ENCODE assay signal across 11 cellular contexts in genomic region chr2:203909946-203910476, GRCh38. TPM values are rescaled to one million over a fixed set of nuclear protein-coding genes. Genes with fewer than 3 reads are reported as not detected.
DNase-seq lines count a peak whose midpoint lies in the region; ATAC-seq and TF ChIP-seq lines count a peak whose summit lies in the region.
"Had no signal": no experiment of that assay in that cellular context is flagged by ENCODE, and none has a peak within 500 bp of the region (broad histone marks: within the 10 kb centered on the region; RNA-seq: fewer than 3 reads in every experiment).

No MANE protein-coding gene starts in this region.

- H3K36me3 ChIP-seq in CD8-positive, alpha-beta T cell (ENCODE audit: insufficient read depth, low read length): no peaks in the 10 kb centered on the region

- H3K9me3 Mint-ChIP-seq in CD8-positive, alpha-beta T cell: no peaks in the 10 kb centered on the region
- peaks cover under 1% of the 10 kb centered on the region for H3K9me3 Mint-ChIP-seq in activated T-helper 1 cell treated with anti-CD3 and anti-CD28 coated beads, Interleukin-12 subunit alpha, Interleukin-12 subunit beta, Interleukin-2, Interleukin-4 antibody, amounts not matched to agents 30 ng/mL and 10 ng/mL and 1 ng/mL, durations not matched to agents 14 hours and 24 hours and 36 hours
- H3K9me3 Mint-ChIP-seq in mesothelial cell of epicardium (no peaks in the 10 kb centered on the region), endothelial cell (ENCODE audit: unreplicated experiment) (no peaks in the 10 kb centered on the region)

- H3K4me3 Mint-ChIP-seq in CD8-positive, alpha-beta T cell: no peak overlapping the region
- H3K4me3 Mint-ChIP-seq in activated T-helper 1 cell treated with anti-CD3 and anti-CD28 coated beads, Interleukin-12 subunit alpha, Interleukin-12 subunit beta, Interleukin-2, Interleukin-4 antibody, amounts not matched to agents 30 ng/mL and 10 ng/mL and 1 ng/mL, durations not matched to agents 14 hours and 24 hours and 36 hours: peak overlapping the region; percentile 21
- H3K4me3 Mint-ChIP-seq in mesothelial cell of epicardium (no peak overlapping the region), endothelial cell (ENCODE audit: unreplicated experiment) (no peak overlapping the region)

- H3K36me3 Mint-ChIP-seq in CD8-positive, alpha-beta T cell: no peaks in the 10 kb centered on the region
- peaks cover 2% of the 10 kb centered on the region for H3K36me3 Mint-ChIP-seq in activated T-helper 1 cell treated with anti-CD3 and anti-CD28 coated beads, Interleukin-12 subunit alpha, Interleukin-12 subunit beta, Interleukin-2, Interleukin-4 antibody, amounts not matched to agents 30 ng/mL and 10 ng/mL and 1 ng/mL, durations not matched to agents 14 hours and 24 hours and 36 hours (ENCODE audit: low read depth)
- H3K36me3 Mint-ChIP-seq in mesothelial cell of epicardium: no peaks in the 10 kb centered on the region
- H3K36me3 Mint-ChIP-seq in endothelial cell (ENCODE audit: low read depth, unreplicated experiment): no peaks in the 10 kb centered on the region

- no peak overlapping the region for H3K27ac Mint-ChIP-seq in CD8-positive, alpha-beta T cell
- H3K27ac Mint-ChIP-seq in activated T-helper 1 cell treated with anti-CD3 and anti-CD28 coated beads, Interleukin-12 subunit alpha, Interleukin-12 subunit beta, Interleukin-2, Interleukin-4 antibody, amounts not matched to agents 30 ng/mL and 10 ng/mL and 1 ng/mL, durations not matched to agents 14 hours and 24 hours and 36 hours: peak overlapping the region; percentile 33
- H3K27ac Mint-ChIP-seq in mesothelial cell of epicardium: peak overlapping the region; percentile 55
- no peak overlapping the region for H3K27ac Mint-ChIP-seq in endothelial cell (ENCODE audit: unreplicated experiment)

- peaks cover 6% of the 10 kb centered on the region for H3K27me3 Mint-ChIP-seq in CD8-positive, alpha-beta T cell (ENCODE audit: low read depth)
- peaks cover 2% of the 10 kb centered on the region for H3K27me3 Mint-ChIP-seq in activated T-helper 1 cell treated with anti-CD3 and anti-CD28 coated beads, Interleukin-12 subunit alpha, Interleukin-12 subunit beta, Interleukin-2, Interleukin-4 antibody, amounts not matched to agents 30 ng/mL and 10 ng/mL and 1 ng/mL, durations not matched to agents 14 hours and 24 hours and 36 hours (ENCODE audit: insufficient read depth)
- H3K27me3 Mint-ChIP-seq in mesothelial cell of epicardium (ENCODE audit: low read depth) (no peaks in the 10 kb centered on the region), endothelial cell (ENCODE audit: unreplicated experiment) (peaks cover 1% of the 10 kb centered on the region)

- intact Hi-C loops in CD8-positive, alpha-beta T cell (cut with DNase I, micrococcal nuclease): loop anchor here (1.0 to 2.0 kb wide), 4 partner anchors 52 to 426 kb away; no protein-coding TSS in a partner anchor
- intact Hi-C loops in activated T-helper 1 cell treated with anti-CD3 and anti-CD28 coated beads, Interleukin-12 subunit alpha, Interleukin-12 subunit beta, Interleukin-2, Interleukin-4 antibody, amounts not matched to agents 30 ng/mL and 10 ng/mL and 1 ng/mL, durations not matched to agents 14 hours and 24 hours and 36 hours (cut with micrococcal nuclease): loop anchor here (1.0 to 10.0 kb wide), 13 partner anchors 19 to 675 kb away; partner anchors contain the start of gene CYP20A1

- no peaks in the 10 kb centered on the region for H3K27me3 ChIP-seq in CD8-positive, alpha-beta T cell (ENCODE audit: insufficient read depth, low read length)

- no peaks in the 10 kb centered on the region for H3K9me3 ChIP-seq in CD8-positive, alpha-beta T cell (ENCODE audit: low read length)

- no peak overlapping the region for H3K27ac ChIP-seq in 22Rv1
- no peak overlapping the region for H3K27ac ChIP-seq in CD8-positive, alpha-beta T cell (ENCODE audit: low read depth, low read length)

- ATAC-seq in CD8-positive, alpha-beta T cell: no peak
- ATAC-seq in HG03108 (IDR thresholded peaks at IDR 0.05; ENCODE audit: unreplicated experiment): no peak

- H3K4me1 ChIP-seq in CD8-positive, alpha-beta T cell (ENCODE audit: insufficient read depth, low read length): peaks cover 10% of the 10 kb centered on the region

- POLR2A ChIA-PET in CD8-positive, alpha-beta T cell (lab: Charles Lee): interaction anchor here (1.6 kb wide), 1 partner anchor 53 kb away, joined by 4 read pairs; no protein-coding TSS in a partner anchor

- CTCF ChIA-PET in CD8-positive, alpha-beta T cell (lab: Charles Lee): interaction anchor here (0.5 to 4.8 kb wide), 26 partner anchors 8 to 1892 kb away, joined by 3 to 46 read pairs (median 4); partner anchors contain the start of gene CTLA4

- peak; percentile 36 for TF ChIP-seq CTCF in 22Rv1 (IDR thresholded peaks at IDR 0.05)
- peak; percentile 31 for TF ChIP-seq CTCF in CD8-positive, alpha-beta T cell (IDR thresholded peaks at IDR 0.05)
- TF ChIP-seq CTCF in mesothelial cell of epicardium (IDR thresholded peaks at IDR 0.05; ENCODE audit: unreplicated experiment): no peak
- TF ChIP-seq CTCF in endothelial cell (IDR thresholded peaks at IDR 0.05; ENCODE audit: unreplicated experiment): no peak

- H3K4me1 Mint-ChIP-seq in CD8-positive, alpha-beta T cell (ENCODE audit: low read depth): peaks cover 10% of the 10 kb centered on the region
- H3K4me1 Mint-ChIP-seq in activated T-helper 1 cell treated with anti-CD3 and anti-CD28 coated beads, Interleukin-12 subunit alpha, Interleukin-12 subunit beta, Interleukin-2, Interleukin-4 antibody, amounts not matched to agents 30 ng/mL and 10 ng/mL and 1 ng/mL, durations not matched to agents 14 hours and 24 hours and 36 hours (ENCODE audit: low read depth): peaks cover 31% of the 10 kb centered on the region
- peaks cover 5% of the 10 kb centered on the region for H3K4me1 Mint-ChIP-seq in mesothelial cell of epicardium
- H3K4me1 Mint-ChIP-seq in endothelial cell (ENCODE audit: unreplicated experiment): peaks cover 8% of the 10 kb centered on the region

- no peak overlapping the region for H3K4me3 ChIP-seq in CD8-positive, alpha-beta T cell (ENCODE audit: low read depth, low read length)

- DNase-seq in CD8-positive, alpha-beta T cell: no peak
- DNase-seq in activated T-helper 1 cell treated with anti-CD3 and anti-CD28 coated beads, Interleukin-12 subunit alpha, Interleukin-12 subunit beta, Interleukin-2, Interleukin-4 antibody, amounts not matched to agents 30 ng/mL and 10 ng/mL and 1 ng/mL, durations not matched to agents 14 hours and 24 hours and 36 hours (ENCODE audit: low spot score): no peak
- DNase-seq in mesothelial cell of epicardium (ENCODE audit: low spot score in 2 of 2, unreplicated experiment in 2 of 2) (no peak), NOMO-1 treated with DMSO at 0.1 percent for 48 hours (lab: John Stamatoyannopoulos, UW; ENCODE audit: unreplicated experiment) (no peak), SKM-1 treated with dmso at 0.1 percent for 144 hours (lab: John Stamatoyannopoulos, UW; ENCODE audit: unreplicated experiment) (no peak), endothelial cell (ENCODE audit: low spot score) (no peak)
- DNase-seq: activated CD8-positive, alpha-beta memory T cell treated with anti-CD3 and anti-CD28 coated beads for 24 hours; NCI-H1048 had no signal

RNA-seq across cellular contexts. Expression of gene ICOS, which starts 26.6 kb away (rescaled TPM):
- 10 to 100 TPM; 50.4 to 52.5 TPM for total RNA-seq in CD8-positive, alpha-beta T cell
- total RNA-seq in activated T-helper 1 cell treated with anti-CD3 and anti-CD28 coated beads, Interleukin-12 subunit alpha, Interleukin-12 subunit beta, Interleukin-2, Interleukin-4 antibody, amounts not matched to agents 30 ng/mL and 10 ng/mL and 1 ng/mL, durations not matched to agents 14 hours and 24 hours and 36 hours: 143 and 150 TPM in 2 replicates
- total RNA-seq in mesothelial cell of epicardium (not detected in 3 replicates), endothelial cell (ENCODE audit: unreplicated experiment) (not detected)
- total RNA-seq: esophagus mucosa had no signal

RNA-seq across cellular contexts. Expression of gene CTLA4, which starts 42.4 kb away (rescaled TPM):
- total RNA-seq in CD8-positive, alpha-beta T cell: 10 to 100 TPM; 10.2 to 11.5 TPM
- total RNA-seq in activated T-helper 1 cell treated with anti-CD3 and anti-CD28 coated beads, Interleukin-12 subunit alpha, Interleukin-12 subunit beta, Interleukin-2, Interleukin-4 antibody, amounts not matched to agents 30 ng/mL and 10 ng/mL and 1 ng/mL, durations not matched to agents 14 hours and 24 hours and 36 hours: 118 and 124 TPM in 2 replicates
- not detected in 3 replicates for total RNA-seq in mesothelial cell of epicardium
- total RNA-seq in endothelial cell (ENCODE audit: unreplicated experiment): not detected

Comparison
In these comparisons a context has a peak if more than half of its experiments do, and no peak if none do; other contexts are left out.
1. CTCF ChIP-seq: peak in 22Rv1 (single experiment) and CD8-positive, alpha-beta T cell (single experiment); none in mesothelial cell of epicardium (single experiment) and endothelial cell (single experiment).
2. H3K27ac Mint-ChIP-seq: peak in activated T-helper 1 cell treated with anti-CD3 and anti-CD28 coated beads, Interleukin-12 subunit alpha, Interleukin-12 subunit beta, Interleukin-2, Interleukin-4 antibody, amounts not matched to agents 30 ng/mL and 10 ng/mL and 1 ng/mL, durations not matched to agents 14 hours and 24 hours and 36 hours (single experiment) and mesothelial cell of epicardium (single experiment); none in CD8-positive, alpha-beta T cell (single experiment) and endothelial cell (single experiment).
3. RNA of gene ICOS, which starts 26.6 kb away (total RNA-seq): 143 to 150 TPM in activated T-helper 1 cell treated with anti-CD3 and anti-CD28 coated beads, Interleukin-12 subunit alpha, Interleukin-12 subunit beta, Interleukin-2, Interleukin-4 antibody, amounts not matched to agents 30 ng/mL and 10 ng/mL and 1 ng/mL, durations not matched to agents 14 hours and 24 hours and 36 hours and 50.4 to 52.5 TPM in CD8-positive, alpha-beta T cell; not detected in mesothelial cell of epicardium and not detected in endothelial cell (single experiment); every median in the first group is over 10 times any median in the second.
4. RNA of gene CTLA4, which starts 42.4 kb away (total RNA-seq): 118 to 124 TPM in activated T-helper 1 cell treated with anti-CD3 and anti-CD28 coated beads, Interleukin-12 subunit alpha, Interleukin-12 subunit beta, Interleukin-2, Interleukin-4 antibody, amounts not matched to agents 30 ng/mL and 10 ng/mL and 1 ng/mL, durations not matched to agents 14 hours and 24 hours and 36 hours and 10.2 to 11.5 TPM in CD8-positive, alpha-beta T cell; not detected in mesothelial cell of epicardium and not detected in endothelial cell (single experiment); every median in the first group is over 10 times any median in the second.